ENCODE assay signal across 6 cellular contexts in genomic region chr1:205612556-205612955, GRCh38.
"Had no signal": no experiment of that assay in that cellular context is flagged by ENCODE, and none has a peak within 500 bp of the region (broad histone marks: within the 10 kb centered on the region; RNA-seq: fewer than 3 reads in every experiment).

No MANE protein-coding gene starts in this region.

- H3K27me3 Mint-ChIP-seq: IgD-negative memory B cell had no signal

- H3K4me3 Mint-ChIP-seq: GM23338, H9, IgD-negative memory B cell had no signal

- H3K27ac ChIP-seq: HL-60 had no signal

- H3K27ac Mint-ChIP-seq: GM23338, H9, IgD-negative memory B cell had no signal

- DNase-seq: H9, HCEC 1CT, KBM-7 had no signal

- H3K4me1 Mint-ChIP-seq: H9 had no signal

- H3K4me3 ChIP-seq: GM23338 had no signal

- H3K4me2 ChIP-seq: GM23338 had no signal

- H2AFZ ChIP-seq: GM23338 had no signal

- H3K9me3 Mint-ChIP-seq: GM23338, H9, IgD-negative memory B cell had no signal
